ENCODE assay signal across 9 cellular contexts in genomic region chr15:67838789-67839332, GRCh38. TPM values are rescaled to one million over a fixed set of nuclear protein-coding genes. Genes with fewer than 3 reads are reported as not detected.
DNase-seq lines count a peak whose midpoint lies in the region; ATAC-seq and TF ChIP-seq lines count a peak whose summit lies in the region.
"Had no signal": no experiment of that assay in that cellular context is flagged by ENCODE, and none has a peak within 500 bp of the region (broad histone marks: within the 10 kb centered on the region; RNA-seq: fewer than 3 reads in every experiment).

No MANE protein-coding gene starts in this region.

- H3K4me2 ChIP-seq in parathyroid adenoma (ENCODE audit: low read length), result peak overlapping the region; percentile 89

- no peak overlapping the region for H3K9ac ChIP-seq in parathyroid adenoma

- H3K27ac Mint-ChIP-seq in CD8-positive, alpha-beta T cell, result peak overlapping the region; percentile 97
- peak overlapping the region; percentile 100 for H3K27ac Mint-ChIP-seq in activated T-helper 17 cell treated with anti-CD3 and anti-CD28 coated beads, Interleukin-2, amount 50 U/mL, for 72 hours

- H3K4me1 Mint-ChIP-seq in CD8-positive, alpha-beta T cell (ENCODE audit: low read depth), result peaks cover 41% of the 10 kb centered on the region
- H3K4me1 Mint-ChIP-seq in activated T-helper 17 cell treated with anti-CD3 and anti-CD28 coated beads, Interleukin-2, amount 50 U/mL, for 72 hours, result peaks cover 19% of the 10 kb centered on the region

- peak overlapping the region; percentile 91 for H3K4me3 Mint-ChIP-seq in CD8-positive, alpha-beta T cell
- H3K4me3 Mint-ChIP-seq in activated T-helper 17 cell treated with anti-CD3 and anti-CD28 coated beads, Interleukin-2, amount 50 U/mL, for 72 hours, result peak overlapping the region; percentile 84

- peaks cover 2% of the 10 kb centered on the region for H3K36me3 Mint-ChIP-seq in CD8-positive, alpha-beta T cell
- peaks cover 11% of the 10 kb centered on the region for H3K36me3 Mint-ChIP-seq in activated T-helper 17 cell treated with anti-CD3 and anti-CD28 coated beads, Interleukin-2, amount 50 U/mL, for 72 hours (ENCODE audit: low read depth)

- H3K9me3 ChIP-seq in CD8-positive, alpha-beta T cell (ENCODE audit: low read length), result no peaks in the 10 kb centered on the region
- H3K9me3 ChIP-seq in KOPT-K1 (ENCODE audit: insufficient read depth, low read length, poor library complexity, severe bottlenecking), result no peaks in the 10 kb centered on the region
- no peaks in the 10 kb centered on the region for H3K9me3 ChIP-seq in left ventricle myocardium inferior (replicated peaks)
- no peaks in the 10 kb centered on the region for H3K9me3 ChIP-seq in parathyroid adenoma (ENCODE audit: control insufficient read depth, low read length)

- DNase-seq in CD8-positive, alpha-beta T cell, result no peak
- DNase-seq in left ventricle myocardium inferior (peak; percentile 50), T1000 (lab: John Stamatoyannopoulos, UW) (no peak), HuH-7 (ENCODE audit: low spot score) (no peak)

- H3K27me3 ChIP-seq in CD8-positive, alpha-beta T cell (ENCODE audit: insufficient read depth, low read length), result peaks cover 15% of the 10 kb centered on the region
- peaks cover 24% of the 10 kb centered on the region for H3K27me3 ChIP-seq in left ventricle myocardium inferior (ENCODE audit: low read depth)
- H3K27me3 ChIP-seq in parathyroid adenoma (ENCODE audit: control insufficient read depth, insufficient read depth, low read length), result no peaks in the 10 kb centered on the region

- peaks cover 11% of the 10 kb centered on the region for H3K27me3 Mint-ChIP-seq in CD8-positive, alpha-beta T cell (ENCODE audit: low read depth)
- H3K27me3 Mint-ChIP-seq in activated T-helper 17 cell treated with anti-CD3 and anti-CD28 coated beads, Interleukin-2, amount 50 U/mL, for 72 hours, result peaks cover 10% of the 10 kb centered on the region

- H3K27ac ChIP-seq in CD8-positive, alpha-beta T cell (ENCODE audit: low read depth, low read length), result peak overlapping the region; percentile 94
- H3K27ac ChIP-seq in KOPT-K1 (ENCODE audit: low read depth, low read length, poor library complexity, severe bottlenecking) (peak overlapping the region; percentile 93), left ventricle myocardium inferior (replicated peaks) (peak overlapping the region; percentile 98), parathyroid adenoma (peak overlapping the region; percentile 95)

- peaks cover 39% of the 10 kb centered on the region for H3K4me1 ChIP-seq in CD8-positive, alpha-beta T cell (ENCODE audit: insufficient read depth, low read length)
- H3K4me1 ChIP-seq in left ventricle myocardium inferior (peaks cover 54% of the 10 kb centered on the region), parathyroid adenoma (peaks cover 3% of the 10 kb centered on the region)

- peak overlapping the region; percentile 87 for H3K4me3 ChIP-seq in CD8-positive, alpha-beta T cell (ENCODE audit: low read depth, low read length)
- peak overlapping the region; percentile 89 for H3K4me3 ChIP-seq in left ventricle myocardium inferior
- peak overlapping the region; percentile 97 for H3K4me3 ChIP-seq in parathyroid adenoma (ENCODE audit: low read depth, low read length)

- POLR2A ChIA-PET in CD8-positive, alpha-beta T cell (lab: Charles Lee), result interaction anchor here (0.6 to 2.1 kb wide), 2 partner anchors 206 to 297 kb away, joined by 4 to 5 read pairs; partner anchors contain the start of gene MAP2K5

- CTCF ChIA-PET in CD8-positive, alpha-beta T cell (lab: Charles Lee), result interaction anchor here (1.3 to 5.4 kb wide), 2 partner anchors 56 to 381 kb away, joined by 3 to 98 read pairs; no protein-coding TSS in a partner anchor

- H3K79me2 ChIP-seq in parathyroid adenoma, result no peaks in the 10 kb centered on the region

- H3K9me3 Mint-ChIP-seq in CD8-positive, alpha-beta T cell, result no peaks in the 10 kb centered on the region
- no peaks in the 10 kb centered on the region for H3K9me3 Mint-ChIP-seq in activated T-helper 17 cell treated with anti-CD3 and anti-CD28 coated beads, Interleukin-2, amount 50 U/mL, for 72 hours

- TF ChIP-seq CTCF in CD8-positive, alpha-beta T cell (IDR thresholded peaks at IDR 0.05), result no peak
- no peak for TF ChIP-seq CTCF in left ventricle myocardium inferior (IDR thresholded peaks at IDR 0.05; ENCODE audit: borderline replicate concordance)
- no peak for TF ChIP-seq CTCF in parathyroid adenoma (IDR thresholded peaks at IDR 0.05)

- peak overlapping the region; percentile 95 for H2AFZ ChIP-seq in parathyroid adenoma

- no peaks in the 10 kb centered on the region for H3K36me3 ChIP-seq in CD8-positive, alpha-beta T cell (ENCODE audit: insufficient read depth, low read length)
- H3K36me3 ChIP-seq in KOPT-K1 (ENCODE audit: insufficient read depth, low read length), result no peaks in the 10 kb centered on the region
- H3K36me3 ChIP-seq in left ventricle myocardium inferior, result no peaks in the 10 kb centered on the region
- no peaks in the 10 kb centered on the region for H3K36me3 ChIP-seq in parathyroid adenoma (ENCODE audit: control insufficient read depth, insufficient read depth, low read length)

- intact Hi-C loops in CD8-positive, alpha-beta T cell (cut with DNase I, micrococcal nuclease), result loop anchor here in 1 of 2 experiments (5.0 to 10.0 kb wide), 5 partner anchors 317 to 976 kb away; partner anchors contain the start of genes AAGAB, C15orf61, IQCH and SMAD3
- intact Hi-C loops in left ventricle myocardium inferior (cut with micrococcal nuclease), result no loop called here

- no peak for ATAC-seq in CD8-positive, alpha-beta T cell
- no peak for ATAC-seq in activated T-helper 17 cell treated with anti-CD3 and anti-CD28 coated beads, Interleukin-2, amount 50 U/mL, for 72 hours (replicated peaks)
- ATAC-seq in HG03135 (IDR thresholded peaks at IDR 0.05; ENCODE audit: unreplicated experiment), result no peak

RNA-seq across cellular contexts. Expression of gene RNU6-1, which starts 1.0 kb away (rescaled TPM):
- not detected for total RNA-seq in CD8-positive, alpha-beta T cell
- total RNA-seq in activated T-helper 17 cell treated with anti-CD3 and anti-CD28 coated beads, Interleukin-2, amount 50 U/mL, for 72 hours, result not detected
- not detected for total RNA-seq in left ventricle myocardium inferior
- total RNA-seq: NCI-H460 had no signal

RNA-seq across cellular contexts. Expression of gene SKOR1, which starts 13.6 kb away (rescaled TPM):
- 1 to 10 TPM; 1.8 to 2.3 TPM for total RNA-seq in CD8-positive, alpha-beta T cell
- total RNA-seq in activated T-helper 17 cell treated with anti-CD3 and anti-CD28 coated beads, Interleukin-2, amount 50 U/mL, for 72 hours, result under 1 TPM; 0.08 to 0.13 TPM
- 0.22 TPM for total RNA-seq in left ventricle myocardium inferior
